In the genomic region with DNA sequence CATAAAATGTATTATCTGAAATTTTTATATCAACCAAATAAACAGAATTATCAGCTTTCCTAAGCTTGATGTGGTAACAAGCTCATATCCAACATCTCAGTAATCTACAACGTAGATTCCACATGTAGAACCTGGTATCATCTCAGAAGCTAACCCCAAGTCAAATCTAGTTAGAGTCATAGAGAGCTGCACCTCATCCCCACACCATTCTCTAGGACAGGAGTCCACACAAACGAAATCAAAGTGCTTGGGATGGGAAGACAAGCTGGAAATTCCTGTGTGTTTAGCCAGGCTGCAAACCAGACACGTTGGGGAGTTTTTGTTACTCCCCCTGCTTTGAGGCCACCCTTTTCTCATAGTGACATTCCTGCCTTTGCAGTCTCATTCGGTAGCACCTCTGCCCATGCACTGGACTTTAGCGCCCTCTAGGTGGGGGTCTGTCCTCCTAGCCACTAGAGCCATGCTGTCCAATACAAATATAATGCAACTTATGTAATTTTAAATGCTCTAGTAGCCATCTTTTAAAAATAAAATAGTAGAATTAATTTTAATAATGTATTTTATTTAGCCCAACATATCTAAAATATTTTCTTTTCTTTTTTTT, we compare ENCODE assay signal across 9 cellular contexts. TPM values are rescaled to one million over a fixed set of nuclear protein-coding genes. Genes with fewer than 3 reads are reported as not detected.
A peak's percentile ranks its signal among the peaks of the same experiment; 100 is the strongest.
DNase-seq lines count a peak whose midpoint lies in the region; ATAC-seq, FAIRE-seq and TF ChIP-seq lines count a peak whose summit lies in the region.
"Had no signal": no experiment of that assay in that cellular context is flagged by ENCODE, and none has a peak within 500 bp of the region (broad histone marks: within the 10 kb centered on the region; RNA-seq: fewer than 3 reads in every experiment).

No MANE protein-coding gene starts in this region.

- H3K27ac Mint-ChIP-seq in astrocyte (ENCODE audit: unreplicated experiment) = no peak overlapping the region
- H3K27ac Mint-ChIP-seq in stimulated activated memory B cell treated with anti-CD40 and anti-IgM and Interleukin-4, amounts not matched to agents 10 μg/mL and 1 μg/mL and 100 μg/mL, for 72 hours = no peak overlapping the region
- H3K27ac Mint-ChIP-seq: immature natural killer cell had no signal

- H3K27ac ChIP-seq in astrocyte (ENCODE audit: low read depth, low read length) = no peak overlapping the region

- no peaks in the 10 kb centered on the region for H3K4me1 ChIP-seq in astrocyte (ENCODE audit: insufficient read depth, low read length)

- no peaks in the 10 kb centered on the region for H3K27me3 ChIP-seq in astrocyte (ENCODE audit: insufficient read depth, low read length)

- peak; percentile 68 for TF ChIP-seq CTCF in GM10266 (IDR thresholded peaks at IDR 0.05; ENCODE audit: control insufficient read depth, insufficient read depth, low read depth, missing control alignments)
- peak; percentile 73 for TF ChIP-seq CTCF in astrocyte (IDR thresholded peaks at IDR 0.05; ENCODE audit: insufficient read depth, low read depth, low read length)

- no peak for FAIRE-seq in astrocyte (lab: Jason Lieb, UNC)

- DNase-seq in AG08395 (ENCODE audit: low spot score) (peak; percentile 79), GM10266 (ENCODE audit: extremely low spot score) (no peak), NOMO-1 treated with DMSO at 0.1 percent for 48 hours (lab: John Stamatoyannopoulos, UW; ENCODE audit: unreplicated experiment) (peak; percentile 55), astrocyte (ENCODE audit: low read depth) (peak; percentile 37), left lobe of liver (ENCODE audit: low spot score) (peak; percentile 69)
- no peak for DNase-seq in activated CD4-positive, CD25-positive, alpha-beta regulatory T cell (lab: John Stamatoyannopoulos, UW)

- H3K4me1 Mint-ChIP-seq in astrocyte (ENCODE audit: low read depth, unreplicated experiment) = no peaks in the 10 kb centered on the region
- H3K4me1 Mint-ChIP-seq in stimulated activated memory B cell treated with anti-CD40 and anti-IgM and Interleukin-4, amounts not matched to agents 10 μg/mL and 1 μg/mL and 100 μg/mL, for 72 hours = no peaks in the 10 kb centered on the region
- H3K4me1 Mint-ChIP-seq: immature natural killer cell had no signal

- no peaks in the 10 kb centered on the region for H3K79me2 ChIP-seq in astrocyte (ENCODE audit: insufficient read depth, low read length)

- H3K36me3 Mint-ChIP-seq in astrocyte (ENCODE audit: low read depth, unreplicated experiment) = no peaks in the 10 kb centered on the region
- no peaks in the 10 kb centered on the region for H3K36me3 Mint-ChIP-seq in stimulated activated memory B cell treated with anti-CD40 and anti-IgM and Interleukin-4, amounts not matched to agents 10 μg/mL and 1 μg/mL and 100 μg/mL, for 72 hours
- H3K36me3 Mint-ChIP-seq: immature natural killer cell had no signal

- H4K20me1 ChIP-seq in astrocyte (ENCODE audit: insufficient read depth, low read length) = no peaks in the 10 kb centered on the region

- H2AFZ ChIP-seq in astrocyte (ENCODE audit: low read depth, low read length) = no peak overlapping the region

- no peaks in the 10 kb centered on the region for H3K9me3 Mint-ChIP-seq in astrocyte (ENCODE audit: unreplicated experiment)
- H3K9me3 Mint-ChIP-seq in stimulated activated memory B cell treated with anti-CD40 and anti-IgM and Interleukin-4, amounts not matched to agents 10 μg/mL and 1 μg/mL and 100 μg/mL, for 72 hours = no peaks in the 10 kb centered on the region
- H3K9me3 Mint-ChIP-seq: immature natural killer cell had no signal

- H3K9me3 ChIP-seq in astrocyte (ENCODE audit: insufficient read depth, low read depth, low read length) = no peaks in the 10 kb centered on the region

- no peak overlapping the region for H3K4me3 ChIP-seq in astrocyte (ENCODE audit: insufficient read depth, low read depth, low read length)

- H3K36me3 ChIP-seq in astrocyte (ENCODE audit: insufficient read depth, low read length) = no peaks in the 10 kb centered on the region

- ATAC-seq in HG03520 (IDR thresholded peaks at IDR 0.05; ENCODE audit: unreplicated experiment) = peak; percentile 60
- peak; percentile 97 for ATAC-seq in left lobe of liver
- ATAC-seq in stimulated activated memory B cell treated with anti-CD40 and anti-IgM and Interleukin-4, amounts not matched to agents 10 μg/mL and 1 μg/mL and 100 μg/mL, for 72 hours = no peak

- no peak overlapping the region for H3K4me2 ChIP-seq in astrocyte (ENCODE audit: low read length)

- H3K9ac ChIP-seq in astrocyte (ENCODE audit: low read length) = no peak overlapping the region

- H3K4me3 Mint-ChIP-seq in astrocyte (ENCODE audit: unreplicated experiment) = no peak overlapping the region
- no peak overlapping the region for H3K4me3 Mint-ChIP-seq in stimulated activated memory B cell treated with anti-CD40 and anti-IgM and Interleukin-4, amounts not matched to agents 10 μg/mL and 1 μg/mL and 100 μg/mL, for 72 hours
- H3K4me3 Mint-ChIP-seq: immature natural killer cell had no signal

- peaks cover 7% of the 10 kb centered on the region for H3K27me3 Mint-ChIP-seq in astrocyte (ENCODE audit: low read depth, unreplicated experiment)
- peaks cover 28% of the 10 kb centered on the region for H3K27me3 Mint-ChIP-seq in stimulated activated memory B cell treated with anti-CD40 and anti-IgM and Interleukin-4, amounts not matched to agents 10 μg/mL and 1 μg/mL and 100 μg/mL, for 72 hours

RNA-seq across cellular contexts. Expression of gene SATB2, which starts 28.1 kb away (rescaled TPM):
- 11.6 and 12.3 TPM in 2 replicates for total RNA-seq in astrocyte
- 5.8 TPM for total RNA-seq in left lobe of liver

Comparison
In these comparisons a context has a peak if more than half of its experiments do, and no peak if none do; other contexts are left out.
1. DNase-seq: peak in AG08395 (single experiment), NOMO-1 treated with DMSO at 0.1 percent for 48 hours (single experiment), astrocyte (single experiment) and left lobe of liver (single experiment); none in GM10266 (single experiment) and activated CD4-positive, CD25-positive, alpha-beta regulatory T cell (0 of 4).